Comparison of ENCODE assay signal across 1 cellular context in genomic region chr12:101407438-101408345, GRCh38.
TF ChIP-seq lines count a peak whose summit lies in the region.

ARL1 (minus strand) TSS chr12:101407772; CDS start chr12:101407645, 127 bp downstream.

TF ChIP-seq in HepG2, 621 proteins besides CTCF, POLR2A, EP300 and RAD21 (continued from another document):
- peak; percentile 51; the same call in 1 of the 2 replicates for TF ChIP-seq ZBED4 (CRISPR knock-in tag; IDR thresholded peaks at IDR 0.05; ENCODE audit: borderline replicate concordance)
- TF ChIP-seq RARA (CRISPR knock-in tag; IDR thresholded peaks at IDR 0.05) = 0 out of 2 replicates have a peak, but pooled peaks have one; percentile 0
- TF ChIP-seq ZNF292 (CRISPR knock-in tag; IDR thresholded peaks at IDR 0.05; ENCODE audit: borderline replicate concordance, low read depth) = peak; percentile 75
- TF ChIP-seq SALL2 (CRISPR knock-in tag; IDR thresholded peaks at IDR 0.05) = peak; percentile 88
- TF ChIP-seq ZNF331 (CRISPR knock-in tag; IDR thresholded peaks at IDR 0.05) = peak; percentile 9; the same call in 1 of the 2 replicates
- TF ChIP-seq ATF3 (CRISPR knock-in tag; IDR thresholded peaks at IDR 0.05) = no peak
- TF ChIP-seq DBP (CRISPR knock-in tag; IDR thresholded peaks at IDR 0.05; ENCODE audit: not compliant biosample characterization) = peak; percentile 34
- TF ChIP-seq CHCHD3 (CRISPR knock-in tag; IDR thresholded peaks at IDR 0.05) = no peak
- peak; percentile 50 for TF ChIP-seq MEIS1 (CRISPR knock-in tag; IDR thresholded peaks at IDR 0.05; ENCODE audit: borderline replicate concordance)
- 0 out of 2 replicates have a peak, but pooled peaks have one; percentile 24 for TF ChIP-seq NKX3-1 (CRISPR knock-in tag; IDR thresholded peaks at IDR 0.05)
- TF ChIP-seq ZNF441 (CRISPR knock-in tag; IDR thresholded peaks at IDR 0.05; ENCODE audit: borderline replicate concordance) = peak; percentile 73
- TF ChIP-seq HMG20A (CRISPR knock-in tag; IDR thresholded peaks at IDR 0.05; ENCODE audit: borderline replicate concordance) = no peak
- 0 out of 2 replicates have a peak, but pooled peaks have one; percentile 45 for TF ChIP-seq ZSCAN29 (CRISPR knock-in tag; conservative IDR thresholded peaks at IDR 0.05)
- 0 out of 2 replicates have a peak, but pooled peaks have one; percentile 57 for TF ChIP-seq SRY (CRISPR knock-in tag; IDR thresholded peaks at IDR 0.05)
- TF ChIP-seq HNRNPLL (IDR thresholded peaks at IDR 0.05; ENCODE audit: low read depth, low read length, poor library complexity, severe bottlenecking) = peak; percentile 94
- TF ChIP-seq STAT5B (CRISPR knock-in tag; IDR thresholded peaks at IDR 0.05) = no peak
- TF ChIP-seq ZBTB49 (CRISPR knock-in tag; IDR thresholded peaks at IDR 0.05; ENCODE audit: borderline replicate concordance) = 0 out of 2 replicates have a peak, but pooled peaks have one; percentile 14
- peak; percentile 44; the same call in 1 of the 2 replicates for TF ChIP-seq ZNF143 (CRISPR knock-in tag; IDR thresholded peaks at IDR 0.05)
- TF ChIP-seq HOXD1 (CRISPR knock-in tag; IDR thresholded peaks at IDR 0.05) = peak; percentile 42; the same call in 1 of the 2 replicates
- no peak; the same call in none of the 2 replicates for TF ChIP-seq ZNF891 (CRISPR knock-in tag; IDR thresholded peaks at IDR 0.05)
- TF ChIP-seq ARID5B (CRISPR knock-in tag; IDR thresholded peaks at IDR 0.05) = peak; percentile 40; the same call in 1 of the 2 replicates
- no peak for TF ChIP-seq PHB2 (IDR thresholded peaks at IDR 0.05; ENCODE audit: partially characterized antibody)
- no peak; the same call in 1 of the 2 replicates for TF ChIP-seq IRF2 (CRISPR knock-in tag; IDR thresholded peaks at IDR 0.05)
- TF ChIP-seq HMGA1 (CRISPR knock-in tag; conservative IDR thresholded peaks at IDR 0.05) = no peak
- TF ChIP-seq YY1 (IDR thresholded peaks at IDR 0.05; ENCODE audit: insufficient read depth, insufficient replicate concordance, low read depth, low read length) = peak; percentile 18
- TF ChIP-seq ZNF646 (CRISPR knock-in tag; IDR thresholded peaks at IDR 0.05) = no peak; the same call in 1 of the 2 replicates
- 0 out of 2 replicates have a peak, but pooled peaks have one; percentile 44 for TF ChIP-seq THAP7 (CRISPR knock-in tag; IDR thresholded peaks at IDR 0.05)
- TF ChIP-seq HOXA9 (CRISPR knock-in tag; IDR thresholded peaks at IDR 0.05; ENCODE audit: borderline replicate concordance) = 0 out of 2 replicates have a peak, but pooled peaks have one; percentile 52
- TF ChIP-seq ZNF530 (CRISPR knock-in tag; IDR thresholded peaks at IDR 0.05; ENCODE audit: low read depth) = no peak
- 0 out of 2 replicates have a peak, but pooled peaks have one; percentile 72 for TF ChIP-seq BATF2 (CRISPR knock-in tag; IDR thresholded peaks at IDR 0.05)
- 0 out of 2 replicates have a peak, but pooled peaks have one; percentile 16 for TF ChIP-seq HNRNPL (IDR thresholded peaks at IDR 0.05; ENCODE audit: low read depth, low read length)
- no peak for TF ChIP-seq TOE1 (CRISPR knock-in tag; IDR thresholded peaks at IDR 0.05)
- TF ChIP-seq KLF12 (CRISPR knock-in tag; IDR thresholded peaks at IDR 0.05; ENCODE audit: borderline replicate concordance) = peak; percentile 53; the same call in 1 of the 2 replicates
- peak; percentile 80 for TF ChIP-seq HOXA3 (CRISPR knock-in tag; IDR thresholded peaks at IDR 0.05)
TF ChIP-seq in HepG2: peak in this region for 236.
